Comparison of ENCODE assay signal across 29 cellular contexts in genomic region chr1:14390816-14391215, GRCh38.
DNase-seq lines count a peak whose midpoint lies in the region; ATAC-seq and TF ChIP-seq lines count a peak whose summit lies in the region.
"Had no signal": no experiment of that assay in that cellular context is flagged by ENCODE, and none has a peak within 500 bp of the region (broad histone marks: within the 10 kb centered on the region; RNA-seq: fewer than 3 reads in every experiment).

No MANE protein-coding gene starts in this region.

- H3K9ac ChIP-seq in DND-41 (ENCODE audit: low read depth, low read length), result no peak overlapping the region
- H3K9ac ChIP-seq: GM23248, neural progenitor cell, parathyroid adenoma had no signal

- H3K4me3 ChIP-seq in DND-41 (ENCODE audit: low read depth in 1 of 2, low read length in 2 of 2) (no peak overlapping the region), coronary artery (no peak overlapping the region)
- H3K4me3 ChIP-seq: GM23248, left lung, neural progenitor cell, smooth muscle cell, suprapubic skin had no signal

- H3K36me3 ChIP-seq in DND-41 (ENCODE audit: insufficient read depth, low read length), result no peaks in the 10 kb centered on the region
- H3K36me3 ChIP-seq: left lung, neural progenitor cell, suprapubic skin had no signal

- TF ChIP-seq CTCF in DND-41 (IDR thresholded peaks at IDR 0.05; ENCODE audit: borderline replicate concordance, extremely low read depth, low read length, poor library complexity, severe bottlenecking) (no peak), coronary artery (IDR thresholded peaks at IDR 0.05) (no peak), type B pancreatic cell (conservative IDR thresholded peaks at IDR 0.05) (no peak)

- no peaks in the 10 kb centered on the region for H4K20me1 ChIP-seq in DND-41 (ENCODE audit: insufficient read depth, low read length)

- H3K4me1 ChIP-seq in DND-41 (ENCODE audit: insufficient read depth, low read length), result peaks cover 16% of the 10 kb centered on the region
- H3K4me1 ChIP-seq: left lung, neural progenitor cell, parathyroid adenoma, suprapubic skin had no signal

- H2AFZ ChIP-seq in DND-41 (ENCODE audit: low read depth, low read length), result peak overlapping the region; percentile 61; the same call in 1 of the 2 replicates
- H2AFZ ChIP-seq: GM23248, neural progenitor cell, parathyroid adenoma had no signal

- no peaks in the 10 kb centered on the region for H3K27me3 Mint-ChIP-seq in type B pancreatic cell

- H3K27me3 ChIP-seq in DND-41 (ENCODE audit: insufficient read depth, low read length, poor library complexity), result no peaks in the 10 kb centered on the region
- H3K27me3 ChIP-seq: left lung, neural progenitor cell, suprapubic skin had no signal

- H3K79me2 ChIP-seq in DND-41 (ENCODE audit: insufficient read depth, low read length), result no peaks in the 10 kb centered on the region
- H3K79me2 ChIP-seq: parathyroid adenoma had no signal

- peak; percentile 95 for ATAC-seq in DND-41 (ENCODE audit: insufficient read depth, low read depth)
- ATAC-seq: activated naive CD8-positive, alpha-beta T cell treated with anti-CD3 and anti-CD28 coated beads, Interleukin-2, amount 50 U/mL, for 24 hours; effector memory CD8-positive, alpha-beta T cell; left lung; T-cell had no signal

- peaks cover 4% of the 10 kb centered on the region for H3K36me3 Mint-ChIP-seq in type B pancreatic cell
- H3K36me3 Mint-ChIP-seq: activated CD4-positive, alpha-beta memory T cell treated with anti-CD3 and anti-CD28 coated beads for 36 hours; T-cell had no signal

- H3K9me3 ChIP-seq in DND-41 (ENCODE audit: insufficient read depth, low read length, severe bottlenecking), result peaks cover 3% of the 10 kb centered on the region
- H3K9me3 ChIP-seq: suprapubic skin had no signal

- H3K27ac ChIP-seq in DND-41 (ENCODE audit: low read length) (peak overlapping the region; percentile 60), coronary artery (no peak overlapping the region)
- H3K27ac ChIP-seq: GM23248, left lung, neural progenitor cell, parathyroid adenoma, suprapubic skin had no signal

- no peak overlapping the region for H3K27ac Mint-ChIP-seq in type B pancreatic cell
- H3K27ac Mint-ChIP-seq: activated CD4-positive, alpha-beta memory T cell treated with anti-CD3 and anti-CD28 coated beads for 36 hours; activated naive CD8-positive, alpha-beta T cell treated with anti-CD3 and anti-CD28 coated beads, Interleukin-2, amount 50 U/mL, for 24 hours; effector memory CD8-positive, alpha-beta T cell; neural progenitor cell; T-cell had no signal

- no peak overlapping the region for H3K4me2 ChIP-seq in DND-41 (ENCODE audit: insufficient read depth, low read length)
- H3K4me2 ChIP-seq: neural progenitor cell, smooth muscle cell had no signal

- no peaks in the 10 kb centered on the region for H3K4me1 Mint-ChIP-seq in type B pancreatic cell (ENCODE audit: unreplicated experiment)
- H3K4me1 Mint-ChIP-seq: activated naive CD8-positive, alpha-beta T cell treated with anti-CD3 and anti-CD28 coated beads, Interleukin-2, amount 50 U/mL, for 24 hours; T-cell had no signal

- no peak overlapping the region for H3K4me3 Mint-ChIP-seq in type B pancreatic cell
- H3K4me3 Mint-ChIP-seq: activated CD4-positive, alpha-beta memory T cell treated with anti-CD3 and anti-CD28 coated beads for 36 hours; activated naive CD8-positive, alpha-beta T cell treated with anti-CD3 and anti-CD28 coated beads, Interleukin-2, amount 50 U/mL, for 24 hours; effector memory CD8-positive, alpha-beta T cell; neural progenitor cell; T-cell had no signal

- peaks cover 13% of the 10 kb centered on the region for H3K9me3 Mint-ChIP-seq in type B pancreatic cell

- DNase-seq in DMS79 (lab: John Stamatoyannopoulos, UW), result peak; percentile 93
- DNase-seq in DND-41, result peak; percentile 85
- peak; percentile 16 for DNase-seq in NCI-H2107 treated with DMSO at 0.1 percent for 48 hours (lab: John Stamatoyannopoulos, UW; ENCODE audit: unreplicated experiment)
- DNase-seq in SK-N-DZ (ENCODE audit: low spot score), result peak; percentile 82
- no peak for DNase-seq in coronary artery (ENCODE audit: low spot score)
- no peak for DNase-seq in DMS153 (lab: John Stamatoyannopoulos, UW)
- DNase-seq in type B pancreatic cell (ENCODE audit: extremely low spot score, unreplicated experiment), result no peak
- DNase-seq in NCI-H69 (lab: John Stamatoyannopoulos, UW), result no peak
- DNase-seq: activated CD4-positive, alpha-beta memory T cell treated with anti-CD3 and anti-CD28 coated beads for 36 hours; activated CD4-positive, CD25-positive, alpha-beta regulatory T cell treated with anti-CD3 and anti-CD28 coated beads, Interleukin-2, amount 50 U/mL, for 72 hours; activated naive CD4-positive, alpha-beta T cell; activated naive CD8-positive, alpha-beta T cell treated with anti-CD3 and anti-CD28 coated beads, Interleukin-2, amount 50 U/mL, for 24 hours; C1 segment of cervical spinal cord; COR-L47; cortex of kidney; effector memory CD8-positive, alpha-beta T cell; foreskin fibroblast; GM23248; left lung; mesendoderm; NCI-H187; NCI-H526; stimulated activated CD4-positive, alpha-beta T cell treated with anti-CD3 and anti-CD28 coated beads, Interleukin-1b, Interleukin-23, amount 100 ng/mL, for 48 hours; stimulated activated naive CD4-positive, alpha-beta T cell treated with Interleukin-2 at 50 U/mL for 16 hours; T-cell had no signal

Comparison
In these comparisons a context has a peak if more than half of its experiments do, and no peak if none do; other contexts are left out.
1. DNase-seq: peak in DMS79 (single experiment), DND-41 (single experiment), NCI-H2107 treated with DMSO at 0.1 percent for 48 hours (single experiment) and SK-N-DZ (single experiment); none in coronary artery (single experiment), DMS153 (single experiment), type B pancreatic cell (single experiment) and NCI-H69 (single experiment).